In the genomic region with DNA sequence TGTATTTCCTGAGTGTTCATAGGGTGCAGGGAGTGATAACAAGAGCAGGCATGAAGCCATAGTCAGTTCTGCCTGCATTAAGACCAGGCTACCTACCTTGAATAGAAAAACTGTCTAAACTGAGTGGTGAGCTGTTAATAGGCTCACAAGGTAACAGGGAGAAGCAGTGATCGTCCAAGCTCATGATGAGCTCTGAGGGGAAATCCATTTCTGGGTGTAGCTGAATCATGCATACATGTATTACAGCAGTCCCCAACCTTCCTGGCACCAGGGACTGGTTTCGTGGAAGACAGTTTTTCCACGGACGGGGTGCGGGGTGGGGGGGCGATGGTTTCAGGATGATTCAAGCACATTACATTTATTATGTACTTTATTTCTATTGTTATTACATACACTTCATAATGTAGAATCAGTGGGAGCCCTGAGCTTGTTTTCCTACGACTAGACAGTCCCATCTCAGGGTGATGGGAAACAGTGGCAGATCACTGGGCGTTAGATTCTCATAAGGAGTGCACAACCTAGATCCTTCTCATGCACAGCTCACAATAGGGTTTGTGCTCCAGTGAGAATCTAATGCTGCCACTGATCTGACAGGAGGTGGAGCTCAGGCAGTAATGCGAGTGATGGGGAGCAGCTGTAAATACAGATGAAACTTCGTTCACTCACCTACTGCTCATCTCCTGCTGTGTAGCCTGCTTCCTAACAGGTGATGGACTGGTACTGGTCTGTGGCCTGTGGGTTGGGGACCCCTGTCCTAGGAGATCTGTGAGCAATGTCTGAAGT, we compare ENCODE assay signal across 9 cellular contexts.
DNase-seq lines count a peak whose midpoint lies in the region; ATAC-seq and TF ChIP-seq lines count a peak whose summit lies in the region.
"Had no signal": no experiment of that assay in that cellular context is flagged by ENCODE, and none has a peak within 500 bp of the region (broad histone marks: within the 10 kb centered on the region; RNA-seq: fewer than 3 reads in every experiment).

No MANE protein-coding gene starts in this region.

- H3K9me2 ChIP-seq in GM23338 (ENCODE audit: insufficient read depth): no peaks in the 10 kb centered on the region

- H3K27ac ChIP-seq in GM23338 (ENCODE audit: low read depth): no peak overlapping the region

- H3K79me2 ChIP-seq in GM23338 (replicated peaks; ENCODE audit: insufficient read depth): no peaks in the 10 kb centered on the region

- ATAC-seq in HG02571 (IDR thresholded peaks at IDR 0.05; ENCODE audit: unreplicated experiment) (peak; percentile 45), memory B cell (ENCODE audit: low read depth) (peak; percentile 46), GM23338 (no peak)

- H4K20me1 ChIP-seq in GM23338 (replicated peaks; ENCODE audit: insufficient read depth): no peaks in the 10 kb centered on the region

- no peak overlapping the region for H3K4me3 ChIP-seq in GM23338

- H3K27ac Mint-ChIP-seq in memory B cell: no peak overlapping the region
- no peak overlapping the region for H3K27ac Mint-ChIP-seq in GM23338

- H3K9me3 Mint-ChIP-seq in memory B cell (no peaks in the 10 kb centered on the region), GM23338 (no peaks in the 10 kb centered on the region)

- H3K36me3 Mint-ChIP-seq in memory B cell: no peaks in the 10 kb centered on the region
- H3K36me3 Mint-ChIP-seq in GM23338 (ENCODE audit: low read depth): no peaks in the 10 kb centered on the region

- H3K4me1 Mint-ChIP-seq in memory B cell (peaks cover 6% of the 10 kb centered on the region), GM23338 (no peaks in the 10 kb centered on the region)

- no peak overlapping the region for H2AFZ ChIP-seq in GM23338

- no peaks in the 10 kb centered on the region for H3F3A ChIP-seq in GM23338 (replicated peaks; ENCODE audit: low read depth)

- no peak overlapping the region for H3K4me3 Mint-ChIP-seq in memory B cell
- H3K4me3 Mint-ChIP-seq in GM23338: no peak overlapping the region

- H3K27me3 ChIP-seq in GM23338 (ENCODE audit: insufficient read depth): no peaks in the 10 kb centered on the region

- no peak for TF ChIP-seq CTCF in GM23338 (conservative IDR thresholded peaks at IDR 0.05; ENCODE audit: low read depth in 2 of 2)

- H3K27me3 Mint-ChIP-seq in memory B cell (no peaks in the 10 kb centered on the region), GM23338 (ENCODE audit: insufficient read depth, low read depth, poor library complexity) (peaks cover 1% of the 10 kb centered on the region)

- H3K36me3 ChIP-seq in GM23338 (ENCODE audit: insufficient read depth): no peaks in the 10 kb centered on the region

- no peaks in the 10 kb centered on the region for H3K4me1 ChIP-seq in GM23338 (ENCODE audit: insufficient read depth)

- no peak overlapping the region for H3K4me2 ChIP-seq in GM23338

- DNase-seq in CD1c-positive myeloid dendritic cell (ENCODE audit: extremely low spot score): peak; percentile 30
- peak; percentile 30 for DNase-seq in activated CD4-positive, CD25-positive, alpha-beta regulatory T cell treated with anti-CD3 and anti-CD28 coated beads, Interleukin-2, amount 50 U/mL, for 16 hours (ENCODE audit: low read depth, low spot score)
- no peak for DNase-seq in memory B cell (ENCODE audit: low spot score in 2 of 2)
- no peak for DNase-seq in NOMO-1 treated with dmso at 0.1 percent for 144 hours (lab: John Stamatoyannopoulos, UW; ENCODE audit: unreplicated experiment)
- no peak for DNase-seq in MV-4-11 (lab: John Stamatoyannopoulos, UW)
- no peak for DNase-seq in HuH-7.5 (ENCODE audit: low spot score)
- no peak for DNase-seq in GM23338 (ENCODE audit: low spot score)
- DNase-seq: NCI-H748 treated with DMSO at 0.1 percent for 48 hours had no signal

TF ChIP-seq in GM23338, 12 proteins besides CTCF, POLR2A, EP300 and RAD21 (continues in another document):
- TF ChIP-seq EZH2 (IDR thresholded peaks at IDR 0.05; ENCODE audit: low read depth, unreplicated experiment) (no peak), EZH2phosphoT487 (IDR thresholded peaks at IDR 0.05; ENCODE audit: unreplicated experiment) (no peak), ETS1 (IDR thresholded peaks at IDR 0.05) (no peak)
- TF ChIP-seq, protein P1, sequence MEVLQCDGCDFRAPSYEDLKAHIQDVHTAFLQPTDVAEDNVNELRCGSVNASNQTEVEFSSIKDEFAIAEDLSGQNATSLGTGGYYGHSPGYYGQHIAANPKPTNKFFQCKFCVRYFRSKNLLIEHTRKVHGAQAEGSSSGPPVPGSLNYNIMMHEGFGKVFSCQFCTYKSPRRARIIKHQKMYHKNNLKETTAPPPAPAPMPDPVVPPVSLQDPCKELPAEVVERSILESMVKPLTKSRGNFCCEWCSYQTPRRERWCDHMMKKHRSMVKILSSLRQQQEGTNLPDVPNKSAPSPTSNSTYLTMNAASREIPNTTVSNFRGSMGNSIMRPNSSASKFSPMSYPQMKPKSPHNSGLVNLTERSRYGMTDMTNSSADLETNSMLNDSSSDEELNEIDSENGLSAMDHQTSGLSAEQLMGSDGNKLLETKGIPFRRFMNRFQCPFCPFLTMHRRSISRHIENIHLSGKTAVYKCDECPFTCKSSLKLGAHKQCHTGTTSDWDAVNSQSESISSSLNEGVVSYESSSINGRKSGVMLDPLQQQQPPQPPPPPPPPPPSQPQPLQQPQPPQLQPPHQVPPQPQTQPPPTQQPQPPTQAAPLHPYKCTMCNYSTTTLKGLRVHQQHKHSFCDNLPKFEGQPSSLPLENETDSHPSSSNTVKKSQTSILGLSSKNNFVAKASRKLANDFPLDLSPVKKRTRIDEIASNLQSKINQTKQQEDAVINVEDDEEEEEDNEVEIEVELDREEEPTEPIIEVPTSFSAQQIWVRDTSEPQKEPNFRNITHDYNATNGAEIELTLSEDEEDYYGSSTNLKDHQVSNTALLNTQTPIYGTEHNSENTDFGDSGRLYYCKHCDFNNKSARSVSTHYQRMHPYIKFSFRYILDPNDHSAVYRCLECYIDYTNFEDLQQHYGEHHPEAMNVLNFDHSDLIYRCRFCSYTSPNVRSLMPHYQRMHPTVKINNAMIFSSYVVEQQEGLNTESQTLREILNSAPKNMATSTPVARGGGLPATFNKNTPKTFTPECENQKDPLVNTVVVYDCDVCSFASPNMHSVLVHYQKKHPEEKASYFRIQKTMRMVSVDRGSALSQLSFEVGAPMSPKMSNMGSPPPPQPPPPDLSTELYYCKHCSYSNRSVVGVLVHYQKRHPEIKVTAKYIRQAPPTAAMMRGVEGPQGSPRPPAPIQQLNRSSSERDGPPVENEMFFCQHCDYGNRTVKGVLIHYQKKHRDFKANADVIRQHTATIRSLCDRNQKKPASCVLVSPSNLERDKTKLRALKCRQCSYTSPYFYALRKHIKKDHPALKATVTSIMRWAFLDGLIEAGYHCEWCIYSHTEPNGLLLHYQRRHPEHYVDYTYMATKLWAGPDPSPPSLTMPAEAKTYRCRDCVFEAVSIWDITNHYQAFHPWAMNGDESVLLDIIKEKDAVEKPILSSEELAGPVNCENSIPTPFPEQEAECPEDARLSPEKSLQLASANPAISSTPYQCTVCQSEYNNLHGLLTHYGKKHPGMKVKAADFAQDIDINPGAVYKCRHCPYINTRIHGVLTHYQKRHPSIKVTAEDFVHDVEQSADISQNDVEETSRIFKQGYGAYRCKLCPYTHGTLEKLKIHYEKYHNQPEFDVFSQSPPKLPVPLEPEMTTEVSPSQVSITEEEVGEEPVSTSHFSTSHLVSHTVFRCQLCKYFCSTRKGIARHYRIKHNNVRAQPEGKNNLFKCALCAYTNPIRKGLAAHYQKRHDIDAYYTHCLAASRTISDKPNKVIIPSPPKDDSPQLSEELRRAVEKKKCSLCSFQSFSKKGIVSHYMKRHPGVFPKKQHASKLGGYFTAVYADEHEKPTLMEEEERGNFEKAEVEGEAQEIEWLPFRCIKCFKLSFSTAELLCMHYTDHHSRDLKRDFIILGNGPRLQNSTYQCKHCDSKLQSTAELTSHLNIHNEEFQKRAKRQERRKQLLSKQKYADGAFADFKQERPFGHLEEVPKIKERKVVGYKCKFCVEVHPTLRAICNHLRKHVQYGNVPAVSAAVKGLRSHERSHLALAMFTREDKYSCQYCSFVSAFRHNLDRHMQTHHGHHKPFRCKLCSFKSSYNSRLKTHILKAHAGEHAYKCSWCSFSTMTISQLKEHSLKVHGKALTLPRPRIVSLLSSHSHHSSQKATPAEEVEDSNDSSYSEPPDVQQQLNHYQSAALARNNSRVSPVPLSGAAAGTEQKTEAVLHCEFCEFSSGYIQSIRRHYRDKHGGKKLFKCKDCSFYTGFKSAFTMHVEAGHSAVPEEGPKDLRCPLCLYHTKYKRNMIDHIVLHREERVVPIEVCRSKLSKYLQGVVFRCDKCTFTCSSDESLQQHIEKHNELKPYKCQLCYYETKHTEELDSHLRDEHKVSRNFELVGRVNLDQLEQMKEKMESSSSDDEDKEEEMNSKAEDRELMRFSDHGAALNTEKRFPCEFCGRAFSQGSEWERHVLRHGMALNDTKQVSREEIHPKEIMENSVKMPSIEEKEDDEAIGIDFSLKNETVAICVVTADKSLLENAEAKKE (CRISPR knock-in tag; IDR thresholded peaks at IDR 0.05): no peak

Comparison
In these comparisons a context has a peak if more than half of its experiments do, and no peak if none do; other contexts are left out.
1. DNase-seq: peak in CD1c-positive myeloid dendritic cell (single experiment) and activated CD4-positive, CD25-positive, alpha-beta regulatory T cell treated with anti-CD3 and anti-CD28 coated beads, Interleukin-2, amount 50 U/mL, for 16 hours (single experiment); none in memory B cell (0 of 2), NOMO-1 treated with dmso at 0.1 percent for 144 hours (single experiment), MV-4-11 (single experiment), HuH-7.5 (single experiment) and GM23338 (single experiment).